Comparison of ENCODE assay signal across 1 cellular context in the genomic region with DNA sequence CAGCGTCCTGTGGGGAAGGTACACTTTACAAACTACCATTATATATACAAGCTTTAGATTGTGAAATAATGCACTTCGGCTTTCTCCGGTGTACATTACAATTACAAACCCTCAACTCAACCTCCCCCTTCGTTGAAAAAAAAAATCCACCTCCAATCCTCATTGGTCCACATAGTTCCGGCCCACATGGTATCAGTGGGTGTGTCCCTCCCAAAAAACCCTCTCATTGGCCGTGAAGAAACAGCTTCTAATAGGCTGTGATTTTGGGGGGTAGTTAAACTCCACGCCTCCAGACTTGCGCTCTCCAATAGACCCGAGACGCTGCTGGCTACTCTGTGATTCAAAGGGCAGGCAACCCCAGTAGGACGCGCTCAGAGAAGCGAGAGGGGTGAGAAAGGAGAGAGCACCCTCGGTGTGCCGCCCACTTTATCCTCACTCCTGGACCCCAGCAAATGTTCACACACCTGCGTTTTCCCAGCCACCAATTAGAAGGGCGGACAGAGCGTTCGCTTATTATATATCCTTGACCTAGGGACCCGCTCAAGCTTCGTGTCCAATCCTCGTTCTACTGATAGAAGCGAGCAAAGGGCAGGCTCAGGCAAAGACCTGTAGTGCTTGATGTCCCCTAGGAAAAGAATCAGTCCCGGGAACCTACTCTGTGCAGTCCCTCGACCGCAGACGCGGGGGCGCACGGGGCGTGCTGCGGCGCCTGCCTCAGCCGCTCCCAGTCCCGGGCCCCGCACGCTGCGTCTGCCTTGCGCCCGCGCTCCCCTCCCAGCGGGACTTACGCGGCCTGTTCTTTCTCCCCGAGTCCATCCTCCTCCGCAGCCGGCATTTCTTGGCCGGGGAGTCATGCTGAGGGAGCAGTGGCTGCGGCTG.
TF ChIP-seq lines count a peak whose summit lies in the region.

No MANE protein-coding gene starts in this region.

TF ChIP-seq in HepG2, 621 proteins besides CTCF, POLR2A, EP300 and RAD21 (continued from another document and continues in another):
- TF ChIP-seq, protein P1, sequence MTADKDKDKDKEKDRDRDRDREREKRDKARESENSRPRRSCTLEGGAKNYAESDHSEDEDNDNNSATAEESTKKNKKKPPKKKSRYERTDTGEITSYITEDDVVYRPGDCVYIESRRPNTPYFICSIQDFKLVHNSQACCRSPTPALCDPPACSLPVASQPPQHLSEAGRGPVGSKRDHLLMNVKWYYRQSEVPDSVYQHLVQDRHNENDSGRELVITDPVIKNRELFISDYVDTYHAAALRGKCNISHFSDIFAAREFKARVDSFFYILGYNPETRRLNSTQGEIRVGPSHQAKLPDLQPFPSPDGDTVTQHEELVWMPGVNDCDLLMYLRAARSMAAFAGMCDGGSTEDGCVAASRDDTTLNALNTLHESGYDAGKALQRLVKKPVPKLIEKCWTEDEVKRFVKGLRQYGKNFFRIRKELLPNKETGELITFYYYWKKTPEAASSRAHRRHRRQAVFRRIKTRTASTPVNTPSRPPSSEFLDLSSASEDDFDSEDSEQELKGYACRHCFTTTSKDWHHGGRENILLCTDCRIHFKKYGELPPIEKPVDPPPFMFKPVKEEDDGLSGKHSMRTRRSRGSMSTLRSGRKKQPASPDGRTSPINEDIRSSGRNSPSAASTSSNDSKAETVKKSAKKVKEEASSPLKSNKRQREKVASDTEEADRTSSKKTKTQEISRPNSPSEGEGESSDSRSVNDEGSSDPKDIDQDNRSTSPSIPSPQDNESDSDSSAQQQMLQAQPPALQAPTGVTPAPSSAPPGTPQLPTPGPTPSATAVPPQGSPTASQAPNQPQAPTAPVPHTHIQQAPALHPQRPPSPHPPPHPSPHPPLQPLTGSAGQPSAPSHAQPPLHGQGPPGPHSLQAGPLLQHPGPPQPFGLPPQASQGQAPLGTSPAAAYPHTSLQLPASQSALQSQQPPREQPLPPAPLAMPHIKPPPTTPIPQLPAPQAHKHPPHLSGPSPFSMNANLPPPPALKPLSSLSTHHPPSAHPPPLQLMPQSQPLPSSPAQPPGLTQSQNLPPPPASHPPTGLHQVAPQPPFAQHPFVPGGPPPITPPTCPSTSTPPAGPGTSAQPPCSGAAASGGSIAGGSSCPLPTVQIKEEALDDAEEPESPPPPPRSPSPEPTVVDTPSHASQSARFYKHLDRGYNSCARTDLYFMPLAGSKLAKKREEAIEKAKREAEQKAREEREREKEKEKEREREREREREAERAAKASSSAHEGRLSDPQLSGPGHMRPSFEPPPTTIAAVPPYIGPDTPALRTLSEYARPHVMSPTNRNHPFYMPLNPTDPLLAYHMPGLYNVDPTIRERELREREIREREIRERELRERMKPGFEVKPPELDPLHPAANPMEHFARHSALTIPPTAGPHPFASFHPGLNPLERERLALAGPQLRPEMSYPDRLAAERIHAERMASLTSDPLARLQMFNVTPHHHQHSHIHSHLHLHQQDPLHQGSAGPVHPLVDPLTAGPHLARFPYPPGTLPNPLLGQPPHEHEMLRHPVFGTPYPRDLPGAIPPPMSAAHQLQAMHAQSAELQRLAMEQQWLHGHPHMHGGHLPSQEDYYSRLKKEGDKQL (CRISPR knock-in tag; IDR thresholded peaks at IDR 0.05; ENCODE audit: low read depth) = peak; percentile 16; the same call in 1 of the 2 replicates
- peak; percentile 88; the same call in 1 of the 2 replicates for TF ChIP-seq ZSCAN31 (CRISPR knock-in tag; IDR thresholded peaks at IDR 0.05; ENCODE audit: low read depth)
- peak; percentile 83; the same call in 1 of the 2 replicates for TF ChIP-seq ZKSCAN8 (CRISPR knock-in tag; IDR thresholded peaks at IDR 0.05; ENCODE audit: borderline replicate concordance)
- TF ChIP-seq KMT2A (CRISPR knock-in tag; IDR thresholded peaks at IDR 0.05) = peak; percentile 45; the same call in 1 of the 2 replicates
- peak; percentile 52; the same call in 1 of the 2 replicates for TF ChIP-seq CREB1 (IDR thresholded peaks at IDR 0.05)
- TF ChIP-seq CREB1 (CRISPR knock-in tag; IDR thresholded peaks at IDR 0.05) = peak; percentile 90
- TF ChIP-seq, protein P2, sequence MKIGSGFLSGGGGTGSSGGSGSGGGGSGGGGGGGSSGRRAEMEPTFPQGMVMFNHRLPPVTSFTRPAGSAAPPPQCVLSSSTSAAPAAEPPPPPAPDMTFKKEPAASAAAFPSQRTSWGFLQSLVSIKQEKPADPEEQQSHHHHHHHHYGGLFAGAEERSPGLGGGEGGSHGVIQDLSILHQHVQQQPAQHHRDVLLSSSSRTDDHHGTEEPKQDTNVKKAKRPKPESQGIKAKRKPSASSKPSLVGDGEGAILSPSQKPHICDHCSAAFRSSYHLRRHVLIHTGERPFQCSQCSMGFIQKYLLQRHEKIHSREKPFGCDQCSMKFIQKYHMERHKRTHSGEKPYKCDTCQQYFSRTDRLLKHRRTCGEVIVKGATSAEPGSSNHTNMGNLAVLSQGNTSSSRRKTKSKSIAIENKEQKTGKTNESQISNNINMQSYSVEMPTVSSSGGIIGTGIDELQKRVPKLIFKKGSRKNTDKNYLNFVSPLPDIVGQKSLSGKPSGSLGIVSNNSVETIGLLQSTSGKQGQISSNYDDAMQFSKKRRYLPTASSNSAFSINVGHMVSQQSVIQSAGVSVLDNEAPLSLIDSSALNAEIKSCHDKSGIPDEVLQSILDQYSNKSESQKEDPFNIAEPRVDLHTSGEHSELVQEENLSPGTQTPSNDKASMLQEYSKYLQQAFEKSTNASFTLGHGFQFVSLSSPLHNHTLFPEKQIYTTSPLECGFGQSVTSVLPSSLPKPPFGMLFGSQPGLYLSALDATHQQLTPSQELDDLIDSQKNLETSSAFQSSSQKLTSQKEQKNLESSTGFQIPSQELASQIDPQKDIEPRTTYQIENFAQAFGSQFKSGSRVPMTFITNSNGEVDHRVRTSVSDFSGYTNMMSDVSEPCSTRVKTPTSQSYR (CRISPR knock-in tag; IDR thresholded peaks at IDR 0.05; ENCODE audit: borderline replicate concordance) = peak; percentile 81; the same call in 1 of the 2 replicates
- peak; percentile 72; the same call in 1 of the 2 replicates for TF ChIP-seq ZNF772 (CRISPR knock-in tag; IDR thresholded peaks at IDR 0.05)
- TF ChIP-seq, protein P3, sequence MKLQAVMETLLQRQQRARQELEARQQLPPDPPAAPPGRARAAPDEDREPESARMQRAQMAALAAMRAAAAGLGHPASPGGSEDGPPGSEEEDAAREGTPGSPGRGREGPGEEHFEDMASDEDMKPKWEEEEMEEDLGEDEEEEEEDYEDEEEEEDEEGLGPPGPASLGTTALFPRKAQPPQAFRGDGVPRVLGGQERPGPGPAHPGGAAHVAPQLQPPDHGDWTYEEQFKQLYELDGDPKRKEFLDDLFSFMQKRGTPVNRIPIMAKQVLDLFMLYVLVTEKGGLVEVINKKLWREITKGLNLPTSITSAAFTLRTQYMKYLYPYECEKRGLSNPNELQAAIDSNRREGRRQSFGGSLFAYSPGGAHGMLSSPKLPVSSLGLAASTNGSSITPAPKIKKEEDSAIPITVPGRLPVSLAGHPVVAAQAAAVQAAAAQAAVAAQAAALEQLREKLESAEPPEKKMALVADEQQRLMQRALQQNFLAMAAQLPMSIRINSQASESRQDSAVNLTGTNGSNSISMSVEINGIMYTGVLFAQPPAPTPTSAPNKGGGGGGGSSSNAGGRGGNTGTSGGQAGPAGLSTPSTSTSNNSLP (IDR thresholded peaks at IDR 0.05; ENCODE audit: low read depth, low read length) = peak; percentile 74; the same call in 1 of the 2 replicates
- TF ChIP-seq, protein P4, sequence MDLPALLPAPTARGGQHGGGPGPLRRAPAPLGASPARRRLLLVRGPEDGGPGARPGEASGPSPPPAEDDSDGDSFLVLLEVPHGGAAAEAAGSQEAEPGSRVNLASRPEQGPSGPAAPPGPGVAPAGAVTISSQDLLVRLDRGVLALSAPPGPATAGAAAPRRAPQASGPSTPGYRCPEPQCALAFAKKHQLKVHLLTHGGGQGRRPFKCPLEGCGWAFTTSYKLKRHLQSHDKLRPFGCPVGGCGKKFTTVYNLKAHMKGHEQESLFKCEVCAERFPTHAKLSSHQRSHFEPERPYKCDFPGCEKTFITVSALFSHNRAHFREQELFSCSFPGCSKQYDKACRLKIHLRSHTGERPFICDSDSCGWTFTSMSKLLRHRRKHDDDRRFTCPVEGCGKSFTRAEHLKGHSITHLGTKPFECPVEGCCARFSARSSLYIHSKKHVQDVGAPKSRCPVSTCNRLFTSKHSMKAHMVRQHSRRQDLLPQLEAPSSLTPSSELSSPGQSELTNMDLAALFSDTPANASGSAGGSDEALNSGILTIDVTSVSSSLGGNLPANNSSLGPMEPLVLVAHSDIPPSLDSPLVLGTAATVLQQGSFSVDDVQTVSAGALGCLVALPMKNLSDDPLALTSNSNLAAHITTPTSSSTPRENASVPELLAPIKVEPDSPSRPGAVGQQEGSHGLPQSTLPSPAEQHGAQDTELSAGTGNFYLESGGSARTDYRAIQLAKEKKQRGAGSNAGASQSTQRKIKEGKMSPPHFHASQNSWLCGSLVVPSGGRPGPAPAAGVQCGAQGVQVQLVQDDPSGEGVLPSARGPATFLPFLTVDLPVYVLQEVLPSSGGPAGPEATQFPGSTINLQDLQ (CRISPR knock-in tag; IDR thresholded peaks at IDR 0.05) = peak; percentile 64; the same call in 1 of the 2 replicates
- TF ChIP-seq, protein P5, sequence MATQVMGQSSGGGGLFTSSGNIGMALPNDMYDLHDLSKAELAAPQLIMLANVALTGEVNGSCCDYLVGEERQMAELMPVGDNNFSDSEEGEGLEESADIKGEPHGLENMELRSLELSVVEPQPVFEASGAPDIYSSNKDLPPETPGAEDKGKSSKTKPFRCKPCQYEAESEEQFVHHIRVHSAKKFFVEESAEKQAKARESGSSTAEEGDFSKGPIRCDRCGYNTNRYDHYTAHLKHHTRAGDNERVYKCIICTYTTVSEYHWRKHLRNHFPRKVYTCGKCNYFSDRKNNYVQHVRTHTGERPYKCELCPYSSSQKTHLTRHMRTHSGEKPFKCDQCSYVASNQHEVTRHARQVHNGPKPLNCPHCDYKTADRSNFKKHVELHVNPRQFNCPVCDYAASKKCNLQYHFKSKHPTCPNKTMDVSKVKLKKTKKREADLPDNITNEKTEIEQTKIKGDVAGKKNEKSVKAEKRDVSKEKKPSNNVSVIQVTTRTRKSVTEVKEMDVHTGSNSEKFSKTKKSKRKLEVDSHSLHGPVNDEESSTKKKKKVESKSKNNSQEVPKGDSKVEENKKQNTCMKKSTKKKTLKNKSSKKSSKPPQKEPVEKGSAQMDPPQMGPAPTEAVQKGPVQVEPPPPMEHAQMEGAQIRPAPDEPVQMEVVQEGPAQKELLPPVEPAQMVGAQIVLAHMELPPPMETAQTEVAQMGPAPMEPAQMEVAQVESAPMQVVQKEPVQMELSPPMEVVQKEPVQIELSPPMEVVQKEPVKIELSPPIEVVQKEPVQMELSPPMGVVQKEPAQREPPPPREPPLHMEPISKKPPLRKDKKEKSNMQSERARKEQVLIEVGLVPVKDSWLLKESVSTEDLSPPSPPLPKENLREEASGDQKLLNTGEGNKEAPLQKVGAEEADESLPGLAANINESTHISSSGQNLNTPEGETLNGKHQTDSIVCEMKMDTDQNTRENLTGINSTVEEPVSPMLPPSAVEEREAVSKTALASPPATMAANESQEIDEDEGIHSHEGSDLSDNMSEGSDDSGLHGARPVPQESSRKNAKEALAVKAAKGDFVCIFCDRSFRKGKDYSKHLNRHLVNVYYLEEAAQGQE (IDR thresholded peaks at IDR 0.05; ENCODE audit: borderline replicate concordance in 1 of 2, low read depth in 1 of 2, low read length in 2 of 2) = peak in 1 of 2 experiments; percentile 56; a peak in 1 of 4 replicates
- peak; percentile 65; the same call in 1 of the 2 replicates for TF ChIP-seq ZBTB7B (CRISPR knock-in tag; IDR thresholded peaks at IDR 0.05)
- TF ChIP-seq TBX2 (CRISPR knock-in tag; IDR thresholded peaks at IDR 0.05; ENCODE audit: borderline replicate concordance) = peak; percentile 58
- peak; percentile 14 for TF ChIP-seq PHF5A (CRISPR knock-in tag; IDR thresholded peaks at IDR 0.05; ENCODE audit: low read depth, unreplicated experiment)
- TF ChIP-seq, protein P6, sequence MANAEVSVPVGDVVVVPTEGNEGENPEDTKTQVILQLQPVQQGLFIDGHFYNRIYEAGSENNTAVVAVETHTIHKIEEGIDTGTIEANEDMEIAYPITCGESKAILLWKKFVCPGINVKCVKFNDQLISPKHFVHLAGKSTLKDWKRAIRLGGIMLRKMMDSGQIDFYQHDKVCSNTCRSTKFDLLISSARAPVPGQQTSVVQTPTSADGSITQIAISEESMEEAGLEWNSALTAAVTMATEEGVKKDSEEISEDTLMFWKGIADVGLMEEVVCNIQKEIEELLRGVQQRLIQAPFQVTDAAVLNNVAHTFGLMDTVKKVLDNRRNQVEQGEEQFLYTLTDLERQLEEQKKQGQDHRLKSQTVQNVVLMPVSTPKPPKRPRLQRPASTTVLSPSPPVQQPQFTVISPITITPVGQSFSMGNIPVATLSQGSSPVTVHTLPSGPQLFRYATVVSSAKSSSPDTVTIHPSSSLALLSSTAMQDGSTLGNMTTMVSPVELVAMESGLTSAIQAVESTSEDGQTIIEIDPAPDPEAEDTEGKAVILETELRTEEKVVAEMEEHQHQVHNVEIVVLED (CRISPR knock-in tag; IDR thresholded peaks at IDR 0.05; ENCODE audit: borderline replicate concordance) = peak; percentile 40; the same call in 1 of the 2 replicates
- TF ChIP-seq, protein P7, sequence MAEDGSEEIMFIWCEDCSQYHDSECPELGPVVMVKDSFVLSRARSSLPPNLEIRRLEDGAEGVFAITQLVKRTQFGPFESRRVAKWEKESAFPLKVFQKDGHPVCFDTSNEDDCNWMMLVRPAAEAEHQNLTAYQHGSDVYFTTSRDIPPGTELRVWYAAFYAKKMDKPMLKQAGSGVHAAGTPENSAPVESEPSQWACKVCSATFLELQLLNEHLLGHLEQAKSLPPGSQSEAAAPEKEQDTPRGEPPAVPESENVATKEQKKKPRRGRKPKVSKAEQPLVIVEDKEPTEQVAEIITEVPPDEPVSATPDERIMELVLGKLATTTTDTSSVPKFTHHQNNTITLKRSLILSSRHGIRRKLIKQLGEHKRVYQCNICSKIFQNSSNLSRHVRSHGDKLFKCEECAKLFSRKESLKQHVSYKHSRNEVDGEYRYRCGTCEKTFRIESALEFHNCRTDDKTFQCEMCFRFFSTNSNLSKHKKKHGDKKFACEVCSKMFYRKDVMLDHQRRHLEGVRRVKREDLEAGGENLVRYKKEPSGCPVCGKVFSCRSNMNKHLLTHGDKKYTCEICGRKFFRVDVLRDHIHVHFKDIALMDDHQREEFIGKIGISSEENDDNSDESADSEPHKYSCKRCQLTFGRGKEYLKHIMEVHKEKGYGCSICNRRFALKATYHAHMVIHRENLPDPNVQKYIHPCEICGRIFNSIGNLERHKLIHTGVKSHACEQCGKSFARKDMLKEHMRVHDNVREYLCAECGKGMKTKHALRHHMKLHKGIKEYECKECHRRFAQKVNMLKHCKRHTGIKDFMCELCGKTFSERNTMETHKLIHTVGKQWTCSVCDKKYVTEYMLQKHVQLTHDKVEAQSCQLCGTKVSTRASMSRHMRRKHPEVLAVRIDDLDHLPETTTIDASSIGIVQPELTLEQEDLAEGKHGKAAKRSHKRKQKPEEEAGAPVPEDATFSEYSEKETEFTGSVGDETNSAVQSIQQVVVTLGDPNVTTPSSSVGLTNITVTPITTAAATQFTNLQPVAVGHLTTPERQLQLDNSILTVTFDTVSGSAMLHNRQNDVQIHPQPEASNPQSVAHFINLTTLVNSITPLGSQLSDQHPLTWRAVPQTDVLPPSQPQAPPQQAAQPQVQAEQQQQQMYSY (CRISPR knock-in tag; IDR thresholded peaks at IDR 0.05) = no peak
- no peak for TF ChIP-seq HNF4G (IDR thresholded peaks at IDR 0.05; ENCODE audit: borderline replicate concordance, low read depth, low read length)
- TF ChIP-seq HNF4G (CRISPR knock-in tag; IDR thresholded peaks at IDR 0.05; ENCODE audit: borderline replicate concordance, low read depth) = peak; percentile 34; the same call in 1 of the 2 replicates
- 0 out of 2 replicates have a peak, but pooled peaks have one; percentile 88 for TF ChIP-seq MLLT10 (CRISPR knock-in tag; IDR thresholded peaks at IDR 0.05)
- no peak for TF ChIP-seq RARA (CRISPR knock-in tag; IDR thresholded peaks at IDR 0.05)
- no peak for TF ChIP-seq ZNF713 (CRISPR knock-in tag; IDR thresholded peaks at IDR 0.05)
- TF ChIP-seq SOX13 (IDR thresholded peaks at IDR 0.05) = peak; percentile 39; the same call in 1 of the 2 replicates
- peak in 1 of 2 experiments; percentile 54; a peak in 2 of 4 replicates for TF ChIP-seq SOX13 (CRISPR knock-in tag; conservative IDR thresholded peaks at IDR 0.05 in 1 of 2, IDR thresholded peaks at IDR 0.05 in 1 of 2)
- TF ChIP-seq ZNF816 (CRISPR knock-in tag; IDR thresholded peaks at IDR 0.05; ENCODE audit: borderline replicate concordance) = 0 out of 2 replicates have a peak, but pooled peaks have one; percentile 75
